In the genomic region with DNA sequence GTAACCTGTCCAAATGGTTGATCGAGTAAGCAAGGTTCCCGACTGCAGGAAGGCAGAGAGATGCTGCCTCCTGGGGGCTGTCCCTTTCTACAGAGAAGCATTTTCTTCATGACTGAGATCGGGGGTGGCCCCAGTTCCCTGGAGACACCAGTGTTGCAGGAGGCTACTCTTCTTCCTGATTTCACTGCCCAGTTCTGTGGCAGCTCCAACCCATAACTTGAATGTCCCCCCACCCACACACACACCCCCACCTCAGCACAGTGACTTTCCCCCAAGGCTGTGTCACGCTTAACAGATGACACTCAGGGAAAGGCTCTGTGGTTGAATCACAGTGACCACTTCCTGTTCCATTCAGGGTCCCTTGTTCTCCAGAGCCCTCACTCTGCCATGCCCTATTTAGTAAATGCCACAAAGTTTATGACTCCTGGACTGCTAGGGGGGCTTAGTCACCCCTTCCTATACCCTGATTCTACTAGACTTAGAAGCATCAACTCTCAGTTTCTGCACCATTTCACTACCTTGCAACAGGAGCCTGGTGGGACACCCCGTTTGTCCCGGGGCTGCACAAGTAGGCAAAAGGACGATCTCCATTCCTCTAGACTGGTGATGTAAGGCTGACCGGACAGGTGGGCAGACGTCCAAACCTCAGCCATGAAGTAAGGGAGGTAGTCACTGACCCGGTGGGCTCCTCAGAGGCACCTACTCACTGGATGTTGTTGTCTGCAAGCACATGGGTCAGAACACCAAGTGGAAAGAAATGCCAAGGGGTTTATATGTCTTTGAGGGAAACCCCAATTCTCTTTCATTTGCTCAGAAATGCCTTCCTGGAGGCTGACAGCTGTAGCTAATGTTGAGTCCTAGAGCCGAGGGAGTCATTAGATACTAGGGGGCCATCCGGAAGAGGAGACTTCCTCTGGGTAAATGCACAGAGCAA, we compare ENCODE assay signal across 1 cellular context.
TF ChIP-seq lines count a peak whose summit lies in the region.

No MANE protein-coding gene starts in this region.

TF ChIP-seq in IMR-90, 13 proteins besides CTCF, POLR2A, EP300 and RAD21 (continued from another document):
- TF ChIP-seq MAFK (IDR thresholded peaks at IDR 0.05; ENCODE audit: low read depth, low read length): no peak
- no peak for TF ChIP-seq BHLHE40 (IDR thresholded peaks at IDR 0.05; ENCODE audit: low read depth, low read length)
- TF ChIP-seq, protein P1, sequence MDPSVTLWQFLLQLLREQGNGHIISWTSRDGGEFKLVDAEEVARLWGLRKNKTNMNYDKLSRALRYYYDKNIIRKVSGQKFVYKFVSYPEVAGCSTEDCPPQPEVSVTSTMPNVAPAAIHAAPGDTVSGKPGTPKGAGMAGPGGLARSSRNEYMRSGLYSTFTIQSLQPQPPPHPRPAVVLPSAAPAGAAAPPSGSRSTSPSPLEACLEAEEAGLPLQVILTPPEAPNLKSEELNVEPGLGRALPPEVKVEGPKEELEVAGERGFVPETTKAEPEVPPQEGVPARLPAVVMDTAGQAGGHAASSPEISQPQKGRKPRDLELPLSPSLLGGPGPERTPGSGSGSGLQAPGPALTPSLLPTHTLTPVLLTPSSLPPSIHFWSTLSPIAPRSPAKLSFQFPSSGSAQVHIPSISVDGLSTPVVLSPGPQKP (IDR thresholded peaks at IDR 0.05; ENCODE audit: borderline replicate concordance, low read depth, low read length): no peak
- TF ChIP-seq NFE2L2 (IDR thresholded peaks at IDR 0.05; ENCODE audit: low read depth, low read length): no peak
- peak; percentile 33 for TF ChIP-seq SMC3 (IDR thresholded peaks at IDR 0.05; ENCODE audit: low read depth, low read length)
- peak; percentile 68 for TF ChIP-seq CEBPB (IDR thresholded peaks at IDR 0.05; ENCODE audit: low read depth, low read length)
- TF ChIP-seq MXI1 (IDR thresholded peaks at IDR 0.05; ENCODE audit: borderline replicate concordance, low read depth, low read length): 0 out of 2 replicates have a peak, but pooled peaks have one; percentile 42
- TF ChIP-seq RCOR1 (IDR thresholded peaks at IDR 0.05; ENCODE audit: insufficient replicate concordance, low read length): no peak
- TF ChIP-seq RFX5 (IDR thresholded peaks at IDR 0.05; ENCODE audit: low read depth, low read length): no peak
- no peak for TF ChIP-seq MAZ (IDR thresholded peaks at IDR 0.05; ENCODE audit: borderline replicate concordance, low read depth, low read length)
